In genomic region chr2:236884776-236885175, GRCh38 we compare ENCODE assay signal across 18 cellular contexts.
"Had no signal": no experiment of that assay in that cellular context is flagged by ENCODE, and none has a peak within 500 bp of the region (broad histone marks: within the 10 kb centered on the region; RNA-seq: fewer than 3 reads in every experiment).

No MANE protein-coding gene starts in this region.

- FAIRE-seq: RCC 7860 had no signal

- H3K9ac ChIP-seq: SK-N-SH had no signal

- H3K4me2 ChIP-seq: SK-N-SH had no signal

- DNase-seq: KBM-7, MV-4-11, NCI-H1048, NCI-H1105, NCI-H1417, NCI-H1436 treated with DMSO at 0.1 percent for 48 hours, NCI-H1694, NCI-H187 treated with DMSO at 0.1 percent for 48 hours, NCI-H2029 treated with DMSO at 0.1 percent for 48 hours, NCI-H2227 treated with DMSO at 0.1 percent for 48 hours, NCI-H524 treated with DMSO at 0.1 percent for 48 hours, NCI-H69, NCI-H774, RPMI8226, SHP77, SK-N-SH, SW 1271 had no signal
